ENCODE assay signal across 7 cellular contexts in genomic region chr3:14203521-14204079, GRCh38. TPM values are rescaled to one million over a fixed set of nuclear protein-coding genes. Genes with fewer than 3 reads are reported as not detected.
A peak's percentile ranks its signal among the peaks of the same experiment; 100 is the strongest.
DNase-seq lines count a peak whose midpoint lies in the region; ATAC-seq and TF ChIP-seq lines count a peak whose summit lies in the region.

No MANE protein-coding gene starts in this region.

- no peaks in the 10 kb centered on the region for H3K9me3 Mint-ChIP-seq in activated T-helper 2 cell treated with anti-CD3 and anti-CD28 coated beads, Interferon-gamma antibody, Interleukin-2, Interleukin-4, amounts not matched to agents 10 μg/mL and 5 μg/mL and 100 μg/mL, durations not matched to agents 14 hours and 24 hours and 36 hours

- H3K9me2 ChIP-seq in OCI-LY7 (ENCODE audit: insufficient read depth, low read length) = no peaks in the 10 kb centered on the region

- DNase-seq in GM10248 (ENCODE audit: extremely low spot score) (peak; percentile 76), HT-29 (ENCODE audit: low spot score) (peak; percentile 63), OCI-LY7 (ENCODE audit: low spot score) (peak; percentile 70), foreskin melanocyte (peak; percentile 84), omental fat pad (ENCODE audit: low spot score) (no peak)
- peak; percentile 18 for DNase-seq in activated T-helper 2 cell treated with anti-CD3 and anti-CD28 coated beads, Interferon-gamma antibody, Interleukin-2, Interleukin-4, amounts not matched to agents 10 μg/mL and 5 μg/mL and 100 μg/mL, durations not matched to agents 14 hours and 24 hours and 36 hours (ENCODE audit: low spot score)

- H3K79me2 ChIP-seq in OCI-LY7 (ENCODE audit: insufficient read depth, low read depth, low read length) = no peaks in the 10 kb centered on the region

- intact Hi-C loops in OCI-LY7 (cut with micrococcal nuclease; ENCODE audit: unreplicated experiment) = loop anchor here (1.0 to 10.0 kb wide), 5 partner anchors 57 to 345 kb away; no protein-coding TSS in a partner anchor
- intact Hi-C loops in activated T-helper 2 cell treated with anti-CD3 and anti-CD28 coated beads, Interferon-gamma antibody, Interleukin-2, Interleukin-4, amounts not matched to agents 10 μg/mL and 5 μg/mL and 100 μg/mL, durations not matched to agents 14 hours and 24 hours and 36 hours (cut with micrococcal nuclease) = loop anchor here (5.0 kb wide), 1 partner anchor 264 kb away; no protein-coding TSS in a partner anchor

- H3K9me3 ChIP-seq in OCI-LY7 (ENCODE audit: low read length) = no peaks in the 10 kb centered on the region

- H3K27ac ChIP-seq in OCI-LY7 (ENCODE audit: low read depth, low read length, poor library complexity, severe bottlenecking) = no peak overlapping the region

- peaks cover 19% of the 10 kb centered on the region for H3K36me3 ChIP-seq in OCI-LY7 (ENCODE audit: insufficient read depth, low read length)

- ATAC-seq in omental fat pad (ENCODE audit: low FRiP score) (peak; percentile 66), HG03135 (IDR thresholded peaks at IDR 0.05; ENCODE audit: unreplicated experiment) (no peak)

- no peak overlapping the region for H3K27ac Mint-ChIP-seq in activated T-helper 2 cell treated with anti-CD3 and anti-CD28 coated beads, Interferon-gamma antibody, Interleukin-2, Interleukin-4, amounts not matched to agents 10 μg/mL and 5 μg/mL and 100 μg/mL, durations not matched to agents 14 hours and 24 hours and 36 hours

- no TSS peak for BruUV-seq in OCI-LY7 (replicated peaks; lab: Mats Ljungman, UMichigan)

- H2AFZ ChIP-seq in OCI-LY7 (ENCODE audit: low read length) = no peak overlapping the region

- H3K36me3 Mint-ChIP-seq in activated T-helper 2 cell treated with anti-CD3 and anti-CD28 coated beads, Interferon-gamma antibody, Interleukin-2, Interleukin-4, amounts not matched to agents 10 μg/mL and 5 μg/mL and 100 μg/mL, durations not matched to agents 14 hours and 24 hours and 36 hours (ENCODE audit: low read depth) = peaks cover 20% of the 10 kb centered on the region

- H3K4me3 ChIP-seq in OCI-LY7 (ENCODE audit: low read depth, low read length, poor library complexity, severe bottlenecking) = no peak overlapping the region

- no peaks in the 10 kb centered on the region for H4K20me1 ChIP-seq in OCI-LY7 (ENCODE audit: insufficient read depth, low read length)

- POLR2A ChIA-PET in GM10248 (lab: Yijun Ruan, JAX) (interaction anchor here (0.5 to 1.3 kb wide), 3 partner anchors 25 to 280 kb away, joined by 3 to 5 read pairs (median 4); partner anchors contain the start of genes LSM3 and XPC), OCI-LY7 (lab: Charles Lee) (interaction anchor here (0.6 to 1.8 kb wide), 9 partner anchors 9 to 264 kb away, joined by 3 to 8 read pairs (median 3); partner anchors contain the start of genes LSM3 and XPC)

- CTCF ChIA-PET in GM10248 (lab: Yijun Ruan, JAX) = interaction anchor here (0.6 to 4.6 kb wide), 58 partner anchors 8 to 854 kb away, joined by 3 to 60 read pairs (median 6); partner anchors contain the start of genes LSM3 and XPC
- CTCF ChIA-PET in OCI-LY7 (lab: Charles Lee; ENCODE audit: unreplicated experiment) = interaction anchor here (0.8 to 1.6 kb wide), 7 partner anchors 9 to 273 kb away, joined by 3 to 13 read pairs (median 5); partner anchors contain the start of genes LSM3 and XPC

- H3K27me3 Mint-ChIP-seq in activated T-helper 2 cell treated with anti-CD3 and anti-CD28 coated beads, Interferon-gamma antibody, Interleukin-2, Interleukin-4, amounts not matched to agents 10 μg/mL and 5 μg/mL and 100 μg/mL, durations not matched to agents 14 hours and 24 hours and 36 hours (ENCODE audit: low read depth) = no peaks in the 10 kb centered on the region

- no peaks in the 10 kb centered on the region for H3K4me1 ChIP-seq in OCI-LY7 (ENCODE audit: insufficient read depth, low read length, poor library complexity, severe bottlenecking)

- no peaks in the 10 kb centered on the region for H3K4me1 Mint-ChIP-seq in activated T-helper 2 cell treated with anti-CD3 and anti-CD28 coated beads, Interferon-gamma antibody, Interleukin-2, Interleukin-4, amounts not matched to agents 10 μg/mL and 5 μg/mL and 100 μg/mL, durations not matched to agents 14 hours and 24 hours and 36 hours (ENCODE audit: low read depth)

- TF ChIP-seq CTCF in GM10248 (IDR thresholded peaks at IDR 0.05; ENCODE audit: control extremely low read depth, extremely low read depth, low read depth, missing control alignments) (peak; percentile 82), OCI-LY7 (conservative IDR thresholded peaks at IDR 0.05; ENCODE audit: low read length) (peak; percentile 91), omental fat pad (IDR thresholded peaks at IDR 0.05) (peak in 1 of 3 donors; percentile 74)

- no peak overlapping the region for H3K4me3 Mint-ChIP-seq in activated T-helper 2 cell treated with anti-CD3 and anti-CD28 coated beads, Interferon-gamma antibody, Interleukin-2, Interleukin-4, amounts not matched to agents 10 μg/mL and 5 μg/mL and 100 μg/mL, durations not matched to agents 14 hours and 24 hours and 36 hours (ENCODE audit: low read depth)

- H3K4me2 ChIP-seq in OCI-LY7 (ENCODE audit: low read length) = no peak overlapping the region

RNA-seq across cellular contexts. Expression of gene LSM3, which starts 25.0 kb away (rescaled TPM):
- 7.1 and 7.4 TPM in 2 replicates for total RNA-seq in HT-29 (2014; rRNA removed; shearing (Covaris generic))
- total RNA-seq in OCI-LY7 (2014; rRNA removed; shearing (Covaris generic)) = 12.4 and 15.6 TPM in 2 replicates
- total RNA-seq in OCI-LY7 (2022) = 21.0 and 21.9 TPM in 2 replicates
- 15.1 and 18.3 TPM in 2 replicates for total RNA-seq in activated T-helper 2 cell treated with anti-CD3 and anti-CD28 coated beads, Interferon-gamma antibody, Interleukin-2, Interleukin-4, amounts not matched to agents 10 μg/mL and 5 μg/mL and 100 μg/mL, durations not matched to agents 14 hours and 24 hours and 36 hours
- total RNA-seq in omental fat pad = 10 to 100 TPM in 2 of 4 donors, 1 to 10 TPM in 2; 8.0 to 12.4 (median 10.9) TPM

RNA-seq across cellular contexts. Expression of gene XPC, which starts 25.2 kb away (rescaled TPM):
- total RNA-seq in HT-29 (2014; rRNA removed; shearing (Covaris generic)) = 8.6 and 9.3 TPM in 2 replicates
- 22.7 and 30.2 TPM in 2 replicates for total RNA-seq in OCI-LY7 (2014; rRNA removed; shearing (Covaris generic))
- total RNA-seq in OCI-LY7 (2022) (38.6 and 44.1 TPM in 2 replicates), omental fat pad (10 to 100 TPM; 26.5 to 47.8 (median 33.8) TPM)
- total RNA-seq in activated T-helper 2 cell treated with anti-CD3 and anti-CD28 coated beads, Interferon-gamma antibody, Interleukin-2, Interleukin-4, amounts not matched to agents 10 μg/mL and 5 μg/mL and 100 μg/mL, durations not matched to agents 14 hours and 24 hours and 36 hours = 31.4 and 33.2 TPM in 2 replicates
